ENCODE assay signal across 8 cellular contexts in genomic region chr4:100895572-100896197, GRCh38.
A peak's percentile ranks its signal among the peaks of the same experiment; 100 is the strongest.
DNase-seq lines count a peak whose midpoint lies in the region; ATAC-seq and TF ChIP-seq lines count a peak whose summit lies in the region.

No MANE protein-coding gene starts in this region.

- no peaks in the 10 kb centered on the region for H3K9me3 ChIP-seq in CD8-positive, alpha-beta T cell (ENCODE audit: low read length)
- H3K9me3 ChIP-seq in sigmoid colon, result no peaks in the 10 kb centered on the region

- peak overlapping the region; percentile 65 for H3K4me3 ChIP-seq in CD8-positive, alpha-beta T cell (ENCODE audit: low read depth, low read length)
- H3K4me3 ChIP-seq in sigmoid colon, result peak overlapping the region in 3 of 4 donors; percentile 13 to 31 (median 29)

- H3K27me3 Mint-ChIP-seq in CD8-positive, alpha-beta T cell (ENCODE audit: low read depth), result no peaks in the 10 kb centered on the region
- H3K27me3 Mint-ChIP-seq in activated naive CD8-positive, alpha-beta T cell, result peaks cover 7% of the 10 kb centered on the region

- no peaks in the 10 kb centered on the region for H3K36me3 ChIP-seq in CD8-positive, alpha-beta T cell (ENCODE audit: insufficient read depth, low read length)
- H3K36me3 ChIP-seq in sigmoid colon, result no peaks in the 10 kb centered on the region

- DNase-seq in CD8-positive, alpha-beta T cell, result no peak
- DNase-seq in sigmoid colon (no peak), NCI-H345 (lab: John Stamatoyannopoulos, UW) (no peak), NCI-H82 (lab: John Stamatoyannopoulos, UW) (no peak)
- no peak for DNase-seq in activated CD4-positive, alpha-beta T cell treated with anti-CD3 and anti-CD28 coated beads for 48 hours

- H3K27ac Mint-ChIP-seq in CD8-positive, alpha-beta T cell, result peak overlapping the region; percentile 64
- H3K27ac Mint-ChIP-seq in activated naive CD8-positive, alpha-beta T cell, result peak overlapping the region; percentile 8

- peak overlapping the region; percentile 76 for H3K4me3 Mint-ChIP-seq in CD8-positive, alpha-beta T cell
- H3K4me3 Mint-ChIP-seq in activated naive CD8-positive, alpha-beta T cell, result peak overlapping the region; percentile 80

- intact Hi-C loops in CD8-positive, alpha-beta T cell (cut with DNase I, micrococcal nuclease), result loop anchor here in 1 of 2 experiments (10.0 kb wide), 1 partner anchor 801 kb away; no protein-coding TSS in a partner anchor
- intact Hi-C loops in sigmoid colon (cut with DNase I), result no loop called here

- H3K27ac ChIP-seq in CD8-positive, alpha-beta T cell (ENCODE audit: low read depth, low read length), result no peak overlapping the region
- no peak overlapping the region for H3K27ac ChIP-seq in sigmoid colon

- CTCF ChIA-PET in CD8-positive, alpha-beta T cell (lab: Charles Lee), result no interaction called here

- POLR2A ChIA-PET in CD8-positive, alpha-beta T cell (lab: Charles Lee), result no interaction called here

- no peak for TF ChIP-seq POLR2A in sigmoid colon (IDR thresholded peaks at IDR 0.05)

- H3K27me3 ChIP-seq in CD8-positive, alpha-beta T cell (ENCODE audit: insufficient read depth, low read length), result no peaks in the 10 kb centered on the region
- H3K27me3 ChIP-seq in sigmoid colon, result no peaks in the 10 kb centered on the region

- peaks cover 6% of the 10 kb centered on the region for H3K4me1 ChIP-seq in CD8-positive, alpha-beta T cell (ENCODE audit: insufficient read depth, low read length)
- H3K4me1 ChIP-seq in sigmoid colon, result no peaks in the 10 kb centered on the region

- no peak for TF ChIP-seq EP300 in sigmoid colon (IDR thresholded peaks at IDR 0.05)

- peaks cover 16% of the 10 kb centered on the region for H3K4me1 Mint-ChIP-seq in CD8-positive, alpha-beta T cell (ENCODE audit: low read depth)
- H3K4me1 Mint-ChIP-seq in activated naive CD8-positive, alpha-beta T cell (ENCODE audit: low read depth), result peaks cover 17% of the 10 kb centered on the region

- no peaks in the 10 kb centered on the region for H3K36me3 Mint-ChIP-seq in CD8-positive, alpha-beta T cell
- peaks cover 2% of the 10 kb centered on the region for H3K36me3 Mint-ChIP-seq in activated naive CD8-positive, alpha-beta T cell

- peaks cover under 1% of the 10 kb centered on the region for H3K9me3 Mint-ChIP-seq in CD8-positive, alpha-beta T cell
- H3K9me3 Mint-ChIP-seq in activated naive CD8-positive, alpha-beta T cell (ENCODE audit: low read depth), result peaks cover under 1% of the 10 kb centered on the region

- no peak for TF ChIP-seq CTCF in CD8-positive, alpha-beta T cell (IDR thresholded peaks at IDR 0.05)
- TF ChIP-seq CTCF in sigmoid colon (IDR thresholded peaks at IDR 0.05), result no peak

- ATAC-seq in CD8-positive, alpha-beta T cell, result peak; percentile 70
- ATAC-seq in GM19452 (IDR thresholded peaks at IDR 0.05; ENCODE audit: unreplicated experiment), result peak; percentile 91
- ATAC-seq in HG03469 (IDR thresholded peaks at IDR 0.05; ENCODE audit: unreplicated experiment), result peak; percentile 67

- WGBS in sigmoid colon, 2 donors, result 18 to 35% methylated on average over 8 of the region's 8 CpGs
